ENCODE assay signal across 1 cellular context in the genomic region with DNA sequence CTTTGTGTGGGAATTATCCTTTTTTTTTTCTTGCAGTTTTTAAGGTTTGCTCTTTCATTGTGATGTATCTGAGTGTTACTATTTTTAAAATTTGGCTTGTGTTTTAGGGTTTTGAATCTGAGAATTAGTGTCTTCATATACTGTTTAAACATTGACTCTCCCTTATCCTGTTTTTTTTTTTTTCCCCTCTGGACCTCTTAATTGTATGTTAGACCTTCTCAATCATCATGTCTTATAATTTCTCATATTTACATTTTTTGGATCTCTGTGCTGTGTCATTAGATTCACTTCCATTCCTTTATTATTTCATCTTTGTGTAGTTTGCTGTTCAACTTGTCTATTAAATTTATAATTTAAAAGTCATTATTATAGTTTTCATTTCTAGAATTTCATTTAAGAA.
TF ChIP-seq lines count a peak whose summit lies in the region.

No MANE protein-coding gene starts in this region.

TF ChIP-seq in IMR-90, 13 proteins besides CTCF, POLR2A, EP300 and RAD21 (continued from another document):
- TF ChIP-seq, protein P1, sequence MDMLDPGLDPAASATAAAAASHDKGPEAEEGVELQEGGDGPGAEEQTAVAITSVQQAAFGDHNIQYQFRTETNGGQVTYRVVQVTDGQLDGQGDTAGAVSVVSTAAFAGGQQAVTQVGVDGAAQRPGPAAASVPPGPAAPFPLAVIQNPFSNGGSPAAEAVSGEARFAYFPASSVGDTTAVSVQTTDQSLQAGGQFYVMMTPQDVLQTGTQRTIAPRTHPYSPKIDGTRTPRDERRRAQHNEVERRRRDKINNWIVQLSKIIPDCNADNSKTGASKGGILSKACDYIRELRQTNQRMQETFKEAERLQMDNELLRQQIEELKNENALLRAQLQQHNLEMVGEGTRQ (IDR thresholded peaks at IDR 0.05; ENCODE audit: low read depth, low read length), result no peak
- TF ChIP-seq CHD1 (IDR thresholded peaks at IDR 0.05; ENCODE audit: low read depth, low read length) (no peak), NFE2L2 (IDR thresholded peaks at IDR 0.05; ENCODE audit: low read depth, low read length) (no peak), MAZ (IDR thresholded peaks at IDR 0.05; ENCODE audit: borderline replicate concordance, low read depth, low read length) (no peak), CEBPB (IDR thresholded peaks at IDR 0.05; ENCODE audit: low read depth, low read length) (no peak), RFX5 (IDR thresholded peaks at IDR 0.05; ENCODE audit: low read depth, low read length) (no peak)
- TF ChIP-seq, protein P2, sequence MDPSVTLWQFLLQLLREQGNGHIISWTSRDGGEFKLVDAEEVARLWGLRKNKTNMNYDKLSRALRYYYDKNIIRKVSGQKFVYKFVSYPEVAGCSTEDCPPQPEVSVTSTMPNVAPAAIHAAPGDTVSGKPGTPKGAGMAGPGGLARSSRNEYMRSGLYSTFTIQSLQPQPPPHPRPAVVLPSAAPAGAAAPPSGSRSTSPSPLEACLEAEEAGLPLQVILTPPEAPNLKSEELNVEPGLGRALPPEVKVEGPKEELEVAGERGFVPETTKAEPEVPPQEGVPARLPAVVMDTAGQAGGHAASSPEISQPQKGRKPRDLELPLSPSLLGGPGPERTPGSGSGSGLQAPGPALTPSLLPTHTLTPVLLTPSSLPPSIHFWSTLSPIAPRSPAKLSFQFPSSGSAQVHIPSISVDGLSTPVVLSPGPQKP (IDR thresholded peaks at IDR 0.05; ENCODE audit: borderline replicate concordance, low read depth, low read length), result no peak
